In the genomic region with DNA sequence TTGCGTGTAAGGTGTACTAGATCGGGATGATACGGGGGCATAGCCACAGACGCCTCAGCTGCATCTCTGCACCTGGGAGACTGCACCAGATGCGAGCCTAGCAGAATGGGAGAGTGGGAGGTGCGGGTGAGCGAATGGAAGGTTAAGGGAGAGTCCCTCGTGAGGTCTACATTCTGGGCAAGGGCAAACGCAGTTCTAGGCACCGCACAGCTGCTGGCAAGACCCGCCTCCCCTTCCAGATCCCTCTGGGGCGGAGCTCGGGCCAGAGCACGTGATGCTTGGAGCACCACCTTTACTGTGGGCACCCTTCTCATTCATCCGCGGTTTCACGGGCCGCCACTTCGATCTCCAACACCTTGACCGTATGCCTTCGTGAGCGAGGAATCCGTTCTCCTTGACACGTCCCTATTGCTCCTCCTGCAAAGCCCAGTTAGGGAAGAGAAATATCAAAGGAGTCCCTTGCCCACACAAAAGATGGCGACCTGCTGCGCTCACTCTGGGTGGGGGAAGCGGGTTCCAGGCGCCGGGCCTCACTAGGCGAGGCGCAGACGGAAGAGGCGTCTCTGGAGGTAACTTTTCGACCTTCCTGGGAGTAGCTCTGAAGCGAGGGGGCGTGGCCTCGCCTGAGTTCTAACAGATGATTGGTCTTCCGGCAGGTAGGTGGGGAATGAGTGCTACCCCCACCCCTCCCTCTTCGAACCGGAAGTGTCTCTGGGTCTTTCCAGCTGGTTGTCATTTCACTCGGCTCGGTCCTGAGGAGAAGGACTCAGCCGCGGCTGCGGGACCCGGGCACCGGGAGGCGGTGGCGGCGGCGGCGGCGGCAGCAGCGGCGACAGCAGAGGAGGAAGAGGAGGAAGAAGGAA, we compare ENCODE assay signal across 1 cellular context.
A peak's percentile ranks its signal among the peaks of the same experiment; 100 is the strongest.
TF ChIP-seq lines count a peak whose summit lies in the region.

A gene (plus strand): TSS at position 740 of the 863 bp plus-strand sequence. CDS start 1,385 bp downstream, outside the sequence.

TF ChIP-seq in K562, 482 proteins besides CTCF, POLR2A, EP300 and RAD21 (continued from another document and continues in another):
- TF ChIP-seq, protein P1, sequence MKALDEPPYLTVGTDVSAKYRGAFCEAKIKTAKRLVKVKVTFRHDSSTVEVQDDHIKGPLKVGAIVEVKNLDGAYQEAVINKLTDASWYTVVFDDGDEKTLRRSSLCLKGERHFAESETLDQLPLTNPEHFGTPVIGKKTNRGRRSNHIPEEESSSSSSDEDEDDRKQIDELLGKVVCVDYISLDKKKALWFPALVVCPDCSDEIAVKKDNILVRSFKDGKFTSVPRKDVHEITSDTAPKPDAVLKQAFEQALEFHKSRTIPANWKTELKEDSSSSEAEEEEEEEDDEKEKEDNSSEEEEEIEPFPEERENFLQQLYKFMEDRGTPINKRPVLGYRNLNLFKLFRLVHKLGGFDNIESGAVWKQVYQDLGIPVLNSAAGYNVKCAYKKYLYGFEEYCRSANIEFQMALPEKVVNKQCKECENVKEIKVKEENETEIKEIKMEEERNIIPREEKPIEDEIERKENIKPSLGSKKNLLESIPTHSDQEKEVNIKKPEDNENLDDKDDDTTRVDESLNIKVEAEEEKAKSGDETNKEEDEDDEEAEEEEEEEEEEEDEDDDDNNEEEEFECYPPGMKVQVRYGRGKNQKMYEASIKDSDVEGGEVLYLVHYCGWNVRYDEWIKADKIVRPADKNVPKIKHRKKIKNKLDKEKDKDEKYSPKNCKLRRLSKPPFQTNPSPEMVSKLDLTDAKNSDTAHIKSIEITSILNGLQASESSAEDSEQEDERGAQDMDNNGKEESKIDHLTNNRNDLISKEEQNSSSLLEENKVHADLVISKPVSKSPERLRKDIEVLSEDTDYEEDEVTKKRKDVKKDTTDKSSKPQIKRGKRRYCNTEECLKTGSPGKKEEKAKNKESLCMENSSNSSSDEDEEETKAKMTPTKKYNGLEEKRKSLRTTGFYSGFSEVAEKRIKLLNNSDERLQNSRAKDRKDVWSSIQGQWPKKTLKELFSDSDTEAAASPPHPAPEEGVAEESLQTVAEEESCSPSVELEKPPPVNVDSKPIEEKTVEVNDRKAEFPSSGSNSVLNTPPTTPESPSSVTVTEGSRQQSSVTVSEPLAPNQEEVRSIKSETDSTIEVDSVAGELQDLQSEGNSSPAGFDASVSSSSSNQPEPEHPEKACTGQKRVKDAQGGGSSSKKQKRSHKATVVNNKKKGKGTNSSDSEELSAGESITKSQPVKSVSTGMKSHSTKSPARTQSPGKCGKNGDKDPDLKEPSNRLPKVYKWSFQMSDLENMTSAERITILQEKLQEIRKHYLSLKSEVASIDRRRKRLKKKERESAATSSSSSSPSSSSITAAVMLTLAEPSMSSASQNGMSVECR (CRISPR knock-in tag; IDR thresholded peaks at IDR 0.05), result peak; percentile 99
- TF ChIP-seq XRCC3 (IDR thresholded peaks at IDR 0.05), result no peak
- TF ChIP-seq, protein P2, sequence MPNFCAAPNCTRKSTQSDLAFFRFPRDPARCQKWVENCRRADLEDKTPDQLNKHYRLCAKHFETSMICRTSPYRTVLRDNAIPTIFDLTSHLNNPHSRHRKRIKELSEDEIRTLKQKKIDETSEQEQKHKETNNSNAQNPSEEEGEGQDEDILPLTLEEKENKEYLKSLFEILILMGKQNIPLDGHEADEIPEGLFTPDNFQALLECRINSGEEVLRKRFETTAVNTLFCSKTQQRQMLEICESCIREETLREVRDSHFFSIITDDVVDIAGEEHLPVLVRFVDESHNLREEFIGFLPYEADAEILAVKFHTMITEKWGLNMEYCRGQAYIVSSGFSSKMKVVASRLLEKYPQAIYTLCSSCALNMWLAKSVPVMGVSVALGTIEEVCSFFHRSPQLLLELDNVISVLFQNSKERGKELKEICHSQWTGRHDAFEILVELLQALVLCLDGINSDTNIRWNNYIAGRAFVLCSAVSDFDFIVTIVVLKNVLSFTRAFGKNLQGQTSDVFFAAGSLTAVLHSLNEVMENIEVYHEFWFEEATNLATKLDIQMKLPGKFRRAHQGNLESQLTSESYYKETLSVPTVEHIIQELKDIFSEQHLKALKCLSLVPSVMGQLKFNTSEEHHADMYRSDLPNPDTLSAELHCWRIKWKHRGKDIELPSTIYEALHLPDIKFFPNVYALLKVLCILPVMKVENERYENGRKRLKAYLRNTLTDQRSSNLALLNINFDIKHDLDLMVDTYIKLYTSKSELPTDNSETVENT (CRISPR knock-in tag; IDR thresholded peaks at IDR 0.05), result peak; percentile 69; the same call in 1 of the 2 replicates
- TF ChIP-seq, protein P3, sequence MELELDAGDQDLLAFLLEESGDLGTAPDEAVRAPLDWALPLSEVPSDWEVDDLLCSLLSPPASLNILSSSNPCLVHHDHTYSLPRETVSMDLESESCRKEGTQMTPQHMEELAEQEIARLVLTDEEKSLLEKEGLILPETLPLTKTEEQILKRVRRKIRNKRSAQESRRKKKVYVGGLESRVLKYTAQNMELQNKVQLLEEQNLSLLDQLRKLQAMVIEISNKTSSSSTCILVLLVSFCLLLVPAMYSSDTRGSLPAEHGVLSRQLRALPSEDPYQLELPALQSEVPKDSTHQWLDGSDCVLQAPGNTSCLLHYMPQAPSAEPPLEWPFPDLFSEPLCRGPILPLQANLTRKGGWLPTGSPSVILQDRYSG (tag; conservative IDR thresholded peaks at IDR 0.05; ENCODE audit: low read depth), result peak; percentile 94
- TF ChIP-seq ZNF311 (CRISPR knock-in tag; IDR thresholded peaks at IDR 0.05), result no peak
- TF ChIP-seq, protein P4, sequence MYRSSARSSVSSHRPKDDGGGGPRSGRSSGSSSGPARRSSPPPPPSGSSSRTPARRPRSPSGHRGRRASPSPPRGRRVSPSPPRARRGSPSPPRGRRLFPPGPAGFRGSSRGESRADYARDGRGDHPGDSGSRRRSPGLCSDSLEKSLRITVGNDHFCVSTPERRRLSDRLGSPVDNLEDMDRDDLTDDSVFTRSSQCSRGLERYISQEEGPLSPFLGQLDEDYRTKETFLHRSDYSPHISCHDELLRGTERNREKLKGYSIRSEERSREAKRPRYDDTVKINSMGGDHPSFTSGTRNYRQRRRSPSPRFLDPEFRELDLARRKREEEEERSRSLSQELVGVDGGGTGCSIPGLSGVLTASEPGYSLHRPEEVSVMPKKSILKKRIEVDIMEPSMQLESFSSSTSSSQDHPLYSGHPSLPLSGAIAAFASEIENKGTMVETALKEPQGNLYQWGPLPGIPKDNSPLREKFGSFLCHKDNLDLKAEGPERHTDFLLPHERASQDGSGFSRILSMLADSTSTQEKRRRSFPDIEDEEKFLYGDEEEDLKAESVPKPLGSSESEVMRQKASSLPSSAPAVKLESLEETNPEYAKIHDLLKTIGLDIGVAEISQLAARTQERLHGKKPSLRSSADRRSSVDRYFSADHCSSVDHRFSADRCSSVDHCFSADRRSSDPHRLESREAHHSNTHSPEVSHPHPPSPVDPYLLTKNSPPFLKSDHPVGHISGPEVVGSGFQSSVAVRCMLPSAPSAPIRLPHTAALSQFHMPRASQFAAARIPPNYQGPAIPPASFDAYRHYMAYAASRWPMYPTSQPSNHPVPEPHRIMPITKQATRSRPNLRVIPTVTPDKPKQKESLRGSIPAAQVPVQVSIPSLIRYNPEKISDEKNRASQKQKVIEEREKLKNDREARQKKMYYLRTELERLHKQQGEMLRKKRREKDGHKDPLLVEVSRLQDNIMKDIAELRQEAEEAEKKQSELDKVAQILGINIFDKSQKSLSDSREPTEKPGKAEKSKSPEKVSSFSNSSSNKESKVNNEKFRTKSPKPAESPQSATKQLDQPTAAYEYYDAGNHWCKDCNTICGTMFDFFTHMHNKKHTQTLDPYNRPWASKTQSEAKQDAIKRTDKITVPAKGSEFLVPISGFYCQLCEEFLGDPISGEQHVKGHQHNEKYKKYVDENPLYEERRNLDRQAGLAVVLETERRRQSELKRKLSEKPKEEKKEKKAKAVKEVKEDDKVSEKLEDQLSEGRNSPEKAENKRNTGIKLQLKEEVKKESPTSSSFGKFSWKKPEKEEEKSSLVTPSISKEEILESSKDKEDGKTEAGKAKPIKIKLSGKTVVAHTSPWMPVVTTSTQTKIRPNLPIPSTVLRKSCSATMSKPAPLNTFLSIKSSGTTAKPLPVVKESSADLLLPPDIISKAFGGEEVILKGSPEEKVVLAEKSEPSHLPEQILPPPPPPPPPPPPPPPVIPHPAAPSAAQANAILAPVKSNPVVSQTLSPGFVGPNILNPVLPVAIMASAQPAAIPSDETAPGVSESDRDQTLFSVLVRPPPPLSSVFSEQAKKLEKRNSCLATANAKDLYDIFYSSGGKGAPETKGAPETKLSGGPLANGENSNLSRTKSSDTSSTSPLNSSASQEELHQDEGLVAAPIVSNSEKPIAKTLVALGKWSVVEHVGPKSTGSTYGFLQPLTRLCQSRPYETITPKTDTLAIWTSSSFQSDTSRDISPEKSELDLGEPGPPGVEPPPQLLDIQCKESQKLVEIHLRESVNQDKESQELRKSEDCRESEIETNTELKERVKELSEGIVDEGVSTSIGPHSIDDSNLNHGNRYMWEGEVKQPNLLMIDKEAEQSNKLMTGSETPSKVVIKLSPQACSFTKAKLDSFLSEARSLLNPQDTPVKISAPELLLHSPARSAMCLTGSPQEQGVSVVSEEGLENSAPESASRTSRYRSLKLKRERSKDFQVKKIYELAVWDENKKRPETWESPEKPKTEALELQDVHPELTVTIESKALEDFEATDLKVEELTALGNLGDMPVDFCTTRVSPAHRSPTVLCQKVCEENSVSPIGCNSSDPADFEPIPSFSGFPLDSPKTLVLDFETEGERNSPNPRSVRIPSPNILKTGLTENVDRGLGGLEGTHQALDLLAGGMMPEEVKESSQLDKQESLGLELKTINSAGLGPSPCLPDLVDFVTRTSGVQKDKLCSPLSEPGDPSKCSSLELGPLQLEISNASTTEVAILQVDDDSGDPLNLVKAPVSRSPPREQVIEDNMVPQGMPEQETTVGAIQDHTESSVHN (IDR thresholded peaks at IDR 0.05; ENCODE audit: borderline replicate concordance in 1 of 2, low read depth in 1 of 2), result no peak
- no peak for TF ChIP-seq PHB (CRISPR knock-in tag; IDR thresholded peaks at IDR 0.05)
- peak; percentile 62; the same call in 1 of the 2 replicates for TF ChIP-seq HEY1 (CRISPR knock-in tag; IDR thresholded peaks at IDR 0.05; ENCODE audit: borderline replicate concordance)
- peak; percentile 33; the same call in 1 of the 2 replicates for TF ChIP-seq LEF1 (IDR thresholded peaks at IDR 0.05)
- TF ChIP-seq FOXJ3 (CRISPR knock-in tag; IDR thresholded peaks at IDR 0.05), result no peak
- TF ChIP-seq HLTF (IDR thresholded peaks at IDR 0.05), result no peak
- TF ChIP-seq, protein P5, sequence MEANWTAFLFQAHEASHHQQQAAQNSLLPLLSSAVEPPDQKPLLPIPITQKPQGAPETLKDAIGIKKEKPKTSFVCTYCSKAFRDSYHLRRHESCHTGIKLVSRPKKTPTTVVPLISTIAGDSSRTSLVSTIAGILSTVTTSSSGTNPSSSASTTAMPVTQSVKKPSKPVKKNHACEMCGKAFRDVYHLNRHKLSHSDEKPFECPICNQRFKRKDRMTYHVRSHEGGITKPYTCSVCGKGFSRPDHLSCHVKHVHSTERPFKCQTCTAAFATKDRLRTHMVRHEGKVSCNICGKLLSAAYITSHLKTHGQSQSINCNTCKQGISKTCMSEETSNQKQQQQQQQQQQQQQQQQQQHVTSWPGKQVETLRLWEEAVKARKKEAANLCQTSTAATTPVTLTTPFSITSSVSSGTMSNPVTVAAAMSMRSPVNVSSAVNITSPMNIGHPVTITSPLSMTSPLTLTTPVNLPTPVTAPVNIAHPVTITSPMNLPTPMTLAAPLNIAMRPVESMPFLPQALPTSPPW (CRISPR knock-in tag; IDR thresholded peaks at IDR 0.05), result peak; percentile 96
- TF ChIP-seq ADNP (tag; IDR thresholded peaks at IDR 0.05), result no peak
- TF ChIP-seq ZFP1 (CRISPR knock-in tag; IDR thresholded peaks at IDR 0.05), result no peak
- TF ChIP-seq CAMTA2 (CRISPR knock-in tag; conservative IDR thresholded peaks at IDR 0.05), result no peak
- 0 out of 4 replicates have a peak, but pooled peaks of 1 of the 2 experiments have one; percentile 15 for TF ChIP-seq NONO (IDR thresholded peaks at IDR 0.05; ENCODE audit: low read depth in 2 of 2, low read length in 1 of 2)
- peak; percentile 70; the same call in 1 of the 2 replicates for TF ChIP-seq MTA3 (IDR thresholded peaks at IDR 0.05; ENCODE audit: borderline replicate concordance)
- TF ChIP-seq TSC22D4 (tag; IDR thresholded peaks at IDR 0.05), result no peak
- TF ChIP-seq SREBF1 (IDR thresholded peaks at IDR 0.05; ENCODE audit: borderline replicate concordance, low read depth, low read length), result no peak
- TF ChIP-seq, protein P6, sequence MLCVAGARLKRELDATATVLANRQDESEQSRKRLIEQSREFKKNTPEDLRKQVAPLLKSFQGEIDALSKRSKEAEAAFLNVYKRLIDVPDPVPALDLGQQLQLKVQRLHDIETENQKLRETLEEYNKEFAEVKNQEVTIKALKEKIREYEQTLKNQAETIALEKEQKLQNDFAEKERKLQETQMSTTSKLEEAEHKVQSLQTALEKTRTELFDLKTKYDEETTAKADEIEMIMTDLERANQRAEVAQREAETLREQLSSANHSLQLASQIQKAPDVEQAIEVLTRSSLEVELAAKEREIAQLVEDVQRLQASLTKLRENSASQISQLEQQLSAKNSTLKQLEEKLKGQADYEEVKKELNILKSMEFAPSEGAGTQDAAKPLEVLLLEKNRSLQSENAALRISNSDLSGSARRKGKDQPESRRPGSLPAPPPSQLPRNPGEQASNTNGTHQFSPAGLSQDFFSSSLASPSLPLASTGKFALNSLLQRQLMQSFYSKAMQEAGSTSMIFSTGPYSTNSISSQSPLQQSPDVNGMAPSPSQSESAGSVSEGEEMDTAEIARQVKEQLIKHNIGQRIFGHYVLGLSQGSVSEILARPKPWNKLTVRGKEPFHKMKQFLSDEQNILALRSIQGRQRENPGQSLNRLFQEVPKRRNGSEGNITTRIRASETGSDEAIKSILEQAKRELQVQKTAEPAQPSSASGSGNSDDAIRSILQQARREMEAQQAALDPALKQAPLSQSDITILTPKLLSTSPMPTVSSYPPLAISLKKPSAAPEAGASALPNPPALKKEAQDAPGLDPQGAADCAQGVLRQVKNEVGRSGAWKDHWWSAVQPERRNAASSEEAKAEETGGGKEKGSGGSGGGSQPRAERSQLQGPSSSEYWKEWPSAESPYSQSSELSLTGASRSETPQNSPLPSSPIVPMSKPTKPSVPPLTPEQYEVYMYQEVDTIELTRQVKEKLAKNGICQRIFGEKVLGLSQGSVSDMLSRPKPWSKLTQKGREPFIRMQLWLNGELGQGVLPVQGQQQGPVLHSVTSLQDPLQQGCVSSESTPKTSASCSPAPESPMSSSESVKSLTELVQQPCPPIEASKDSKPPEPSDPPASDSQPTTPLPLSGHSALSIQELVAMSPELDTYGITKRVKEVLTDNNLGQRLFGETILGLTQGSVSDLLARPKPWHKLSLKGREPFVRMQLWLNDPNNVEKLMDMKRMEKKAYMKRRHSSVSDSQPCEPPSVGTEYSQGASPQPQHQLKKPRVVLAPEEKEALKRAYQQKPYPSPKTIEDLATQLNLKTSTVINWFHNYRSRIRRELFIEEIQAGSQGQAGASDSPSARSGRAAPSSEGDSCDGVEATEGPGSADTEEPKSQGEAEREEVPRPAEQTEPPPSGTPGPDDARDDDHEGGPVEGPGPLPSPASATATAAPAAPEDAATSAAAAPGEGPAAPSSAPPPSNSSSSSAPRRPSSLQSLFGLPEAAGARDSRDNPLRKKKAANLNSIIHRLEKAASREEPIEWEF (CRISPR knock-in tag; IDR thresholded peaks at IDR 0.05), result no peak
- no peak for TF ChIP-seq SIRT6 (IDR thresholded peaks at IDR 0.05; ENCODE audit: low read depth, low read length)
- TF ChIP-seq, protein P7, sequence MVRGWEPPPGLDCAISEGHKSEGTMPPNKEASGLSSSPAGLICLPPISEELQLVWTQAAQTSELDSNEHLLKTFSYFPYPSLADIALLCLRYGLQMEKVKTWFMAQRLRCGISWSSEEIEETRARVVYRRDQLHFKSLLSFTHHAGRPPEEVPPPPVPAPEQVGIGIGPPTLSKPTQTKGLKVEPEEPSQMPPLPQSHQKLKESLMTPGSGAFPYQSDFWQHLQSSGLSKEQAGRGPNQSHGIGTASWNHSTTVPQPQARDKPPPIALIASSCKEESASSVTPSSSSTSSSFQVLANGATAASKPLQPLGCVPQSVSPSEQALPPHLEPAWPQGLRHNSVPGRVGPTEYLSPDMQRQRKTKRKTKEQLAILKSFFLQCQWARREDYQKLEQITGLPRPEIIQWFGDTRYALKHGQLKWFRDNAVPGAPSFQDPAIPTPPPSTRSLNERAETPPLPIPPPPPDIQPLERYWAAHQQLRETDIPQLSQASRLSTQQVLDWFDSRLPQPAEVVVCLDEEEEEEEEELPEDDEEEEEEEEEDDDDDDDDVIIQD (CRISPR knock-in tag; IDR thresholded peaks at IDR 0.05), result no peak
- TF ChIP-seq MXI1 (IDR thresholded peaks at IDR 0.05; ENCODE audit: low read depth, low read length), result peak; percentile 84; the same call in 1 of the 2 replicates
